9 cellular contexts compared by ENCODE assay signal in genomic region chr9:71765693-71766092, GRCh38. TPM values are rescaled to one million over a fixed set of nuclear protein-coding genes. Genes with fewer than 3 reads are reported as not detected.
DNase-seq lines count a peak whose midpoint lies in the region; ATAC-seq, FAIRE-seq and TF ChIP-seq lines count a peak whose summit lies in the region.
"Had no signal": no experiment of that assay in that cellular context is flagged by ENCODE, and none has a peak within 500 bp of the region (broad histone marks: within the 10 kb centered on the region; RNA-seq: fewer than 3 reads in every experiment).

No MANE protein-coding gene starts in this region.

- CTCF ChIA-PET in K562 (lab: Yijun Ruan, JAX; ENCODE audit: low intra/inter-chr PET ratio): no interaction called here

- no peak for TF ChIP-seq RAD21 in K562 (CRISPR knock-in tag; conservative IDR thresholded peaks at IDR 0.05 in 1 of 2, IDR thresholded peaks at IDR 0.05 in 1 of 2)

- no peak overlapping the region for H3K4me2 ChIP-seq in K562 (ENCODE audit: insufficient read depth, low read length)

- H3K4me3 Mint-ChIP-seq in memory B cell: no peak overlapping the region

- peaks cover 48% of the 10 kb centered on the region for H3K4me1 Mint-ChIP-seq in memory B cell

- no peaks in the 10 kb centered on the region for H3K9me3 ChIP-seq in K562 (replicated peaks; ENCODE audit: control insufficient read depth, insufficient read depth, low read depth, low read length)

- H3K36me3 Mint-ChIP-seq in memory B cell: no peaks in the 10 kb centered on the region

- intact Hi-C loops in K562 (cut with micrococcal nuclease): loop anchor here (10.0 kb wide), 1 partner anchor 311 kb away; no protein-coding TSS in a partner anchor

- ATAC-seq in K562 (no peak), memory B cell (ENCODE audit: low read depth) (no peak), HG02938 (IDR thresholded peaks at IDR 0.05; ENCODE audit: unreplicated experiment) (no peak), HG02798 (IDR thresholded peaks at IDR 0.05; ENCODE audit: poor library complexity, unreplicated experiment) (no peak), GM18519 (IDR thresholded peaks at IDR 0.05; ENCODE audit: low FRiP score, unreplicated experiment) (no peak)

- H3K9me1 ChIP-seq in K562 (ENCODE audit: control insufficient read depth, insufficient read depth, low read length): no peaks in the 10 kb centered on the region

- in situ Hi-C loops in K562 (cut with MboI): no loop called here

- peak overlapping the region; percentile 18 for H3K27ac Mint-ChIP-seq in memory B cell

- FAIRE-seq in K562 (lab: Jason Lieb, UNC): no peak

- TF ChIP-seq CTCF in K562 (IDR thresholded peaks at IDR 0.05 in 2 of 3, conservative IDR thresholded peaks at IDR 0.05 in 1 of 3; ENCODE audit: insufficient read depth in 2 of 3, low read depth in 1 of 3, low read length in 3 of 3): no peak

- peaks cover 70% of the 10 kb centered on the region for H3K79me2 ChIP-seq in K562 (ENCODE audit: control insufficient read depth, insufficient read depth, low read length)

- no peak overlapping the region for H3K4me3 ChIP-seq in K562

- no peaks in the 10 kb centered on the region for H3K9me3 Mint-ChIP-seq in memory B cell

- POLR2A ChIA-PET in K562 (lab: Yijun Ruan, JAX): no interaction called here

- 17% methylated on average over 2 of the region's 2 CpGs for WGBS in K562 (ENCODE audit: insufficient coverage, low coverage, missing lambda C conversion rate)

- TF ChIP-seq POLR2A in K562 (conservative IDR thresholded peaks at IDR 0.05): no peak

- H3K27me3 ChIP-seq in K562 (ENCODE audit: control insufficient read depth in 2 of 2, insufficient read depth in 2 of 2, low read length in 2 of 2): no peaks in the 10 kb centered on the region

- no peak overlapping the region for H2AFZ ChIP-seq in K562 (ENCODE audit: low read depth, low read length)

- no peak overlapping the region for H3K9ac ChIP-seq in K562 (ENCODE audit: insufficient read depth in 1 of 2, low read depth in 2 of 2, low read length in 2 of 2)

- no peak overlapping the region for H3K27ac ChIP-seq in K562 (ENCODE audit: extremely low read depth, low read depth, low read length)

- no peaks in the 10 kb centered on the region for H3K27me3 Mint-ChIP-seq in memory B cell

- BruUV-seq in K562 (replicated peaks; lab: Mats Ljungman, UMichigan): no TSS peak

- no peaks in the 10 kb centered on the region for H3K36me3 ChIP-seq in K562 (ENCODE audit: control insufficient read depth, insufficient read depth, low read length)

- peak; percentile 41 for DNase-seq in stimulated activated CD4-positive, alpha-beta T cell treated with anti-CD3 and anti-CD28 coated beads, Interleukin-1b, Interleukin-23, amount 100 ng/mL, for 48 hours
- no peak for DNase-seq in stimulated activated CD4-positive, alpha-beta T cell treated with anti-CD3 and anti-CD28 coated beads, Interleukin-4, amount 100 ng/mL, for 24 hours
- DNase-seq in K562 (ENCODE audit: extremely low read depth in 1 of 4, low spot score in 3 of 4): no peak
- DNase-seq in memory B cell (ENCODE audit: low spot score in 2 of 2): no peak
- no peak for DNase-seq in DMS114 treated with DMSO at 0.1 percent for 48 hours (lab: John Stamatoyannopoulos, UW; ENCODE audit: unreplicated experiment)
- DNase-seq: DMS153 had no signal

- H3K4me1 ChIP-seq in K562 (replicated peaks in 1 of 2; ENCODE audit: control insufficient read depth in 2 of 2, insufficient read depth in 2 of 2, low read length in 2 of 2): peaks cover 14 to 18% of the 10 kb centered on the region in 2 experiments; a peak in 4 of 5 replicates

- H4K20me1 ChIP-seq in K562 (replicated peaks; ENCODE audit: control insufficient read depth, insufficient read depth, low read length): no peaks in the 10 kb centered on the region

- TF ChIP-seq EP300 in K562 (IDR thresholded peaks at IDR 0.05; ENCODE audit: low read length): no peak

TF ChIP-seq in K562, 482 proteins besides CTCF, POLR2A, EP300 and RAD21:
- TF ChIP-seq CEBPG (CRISPR knock-in tag; IDR thresholded peaks at IDR 0.05): peak; percentile 58; the same call in 1 of the 2 replicates
- TF ChIP-seq CEBPG (tag; conservative IDR thresholded peaks at IDR 0.05 in 1 of 2, IDR thresholded peaks at IDR 0.05 in 1 of 2): peak; percentile 15 to 43; a peak in 1 of 4 replicates
- TF ChIP-seq HIVEP1 (CRISPR knock-in tag; IDR thresholded peaks at IDR 0.05): no peak
- no peak for TF ChIP-seq YY1 (IDR thresholded peaks at IDR 0.05; ENCODE audit: borderline replicate concordance in 1 of 3, control insufficient read depth in 1 of 3, extremely low read depth in 1 of 3, insufficient read depth in 3 of 3, insufficient read length in 1 of 3, insufficient replicate concordance in 2 of 3, low read depth in 1 of 3, low read length in 2 of 3)
- TF ChIP-seq ZFPM2 (CRISPR knock-in tag; IDR thresholded peaks at IDR 0.05): no peak
- no peak for TF ChIP-seq ZNF175 (CRISPR knock-in tag; IDR thresholded peaks at IDR 0.05; ENCODE audit: low read depth)
- no peak for TF ChIP-seq POLR2H (tag; IDR thresholded peaks at IDR 0.05; ENCODE audit: low read depth)
- peak; percentile 56 for TF ChIP-seq ATF3 (IDR thresholded peaks at IDR 0.05)
- TF ChIP-seq ATF3 (CRISPR knock-in tag; conservative IDR thresholded peaks at IDR 0.05): no peak
- TF ChIP-seq TFE3 (CRISPR knock-in tag; IDR thresholded peaks at IDR 0.05): no peak
- no peak for TF ChIP-seq PCBP2 (IDR thresholded peaks at IDR 0.05; ENCODE audit: low read depth, low read length, poor library complexity, severe bottlenecking)
- no peak for TF ChIP-seq KLF10 (CRISPR knock-in tag; IDR thresholded peaks at IDR 0.05)
- TF ChIP-seq ZNF24 (IDR thresholded peaks at IDR 0.05): no peak
- no peak for TF ChIP-seq MEF2A (IDR thresholded peaks at IDR 0.05; ENCODE audit: control insufficient read depth, low read depth, low read length)

RNA-seq across cellular contexts. Expression of gene CEMIP2, which starts 2.6 kb away (rescaled TPM):
- total RNA-seq in K562 (2011; cell fraction: chromatin; rRNA removed; ENCODE audit: low replicate concordance): 125 and 149 TPM in 2 replicates
- 48.0 and 84.4 TPM in 2 replicates for total RNA-seq in K562 (2011; cell fraction: nucleolus; rRNA removed)
- 87.5 and 104 TPM in 2 replicates for total RNA-seq in K562 (2011; cell fraction: nucleoplasm; rRNA removed)
- total RNA-seq in K562 (2014; rRNA removed): 8.2 and 12.2 TPM in 2 replicates
- 13.6 and 15.8 TPM in 2 replicates for total RNA-seq in K562 (2014; rRNA removed; fragmentation: Illumina TruSeq; extraction: Trizol)
- total RNA-seq in K562 (2015; rRNA removed; fragmentation: Illumina TruSeq; extraction: Trizol): 14.2 and 14.4 TPM in 2 replicates
- 12.7 and 15.8 TPM in 2 replicates for total RNA-seq in K562 (2021)
- polyA plus RNA-seq in K562 (2011; rRNA removed): 26.3 and 29.9 TPM in 2 replicates
- 18.2 and 27.8 TPM in 2 replicates for polyA plus RNA-seq in K562 (2011; cell fraction: cytosol; rRNA removed)
- polyA plus RNA-seq in K562 (2011; cell fraction: nucleus; rRNA removed): 29.7 and 36.2 TPM in 2 replicates
- 21.0 and 30.6 TPM in 2 replicates for polyA plus RNA-seq in K562 (2012)
- polyA plus RNA-seq in K562 (2014; fragmentation: Illumina TruSeq; extraction: Trizol): 14.7 and 15.4 TPM in 2 replicates
- polyA plus RNA-seq in K562 (2014; fragmentation: Nextera tagmentation; extraction: Ambion mirVana): 1 to 10 TPM; 5.4 to 5.9 TPM
- polyA plus RNA-seq in K562 (2014; rRNA removed): 9.9 and 10.3 TPM in 2 replicates
- 51.8 and 52.9 TPM in 2 replicates for polyA minus RNA-seq in K562 (2011; rRNA and poly(A)+ RNA removed)
- polyA minus RNA-seq in K562 (2011; cell fraction: cytosol; rRNA and poly(A)+ RNA removed): 23.4 and 23.6 TPM in 2 replicates
- 33.5 and 48.8 TPM in 2 replicates for polyA minus RNA-seq in K562 (2011; cell fraction: nucleus; rRNA and poly(A)+ RNA removed)
